13 cellular contexts compared by ENCODE assay signal in genomic region chr5:87113848-87114247, GRCh38.
DNase-seq lines count a peak whose midpoint lies in the region; ATAC-seq and TF ChIP-seq lines count a peak whose summit lies in the region.
"Had no signal": no experiment of that assay in that cellular context is flagged by ENCODE, and none has a peak within 500 bp of the region (broad histone marks: within the 10 kb centered on the region; RNA-seq: fewer than 3 reads in every experiment).

No MANE protein-coding gene starts in this region.

- POLR2A ChIA-PET in PC-3 (lab: Charles Lee; ENCODE audit: unreplicated experiment), result no interaction called here

- peak; percentile 58 for DNase-seq in GM03348 (ENCODE audit: low spot score)
- peak; percentile 89 for DNase-seq in PC-3
- DNase-seq in chondrocyte (ENCODE audit: low spot score), result no peak
- DNase-seq in renal cortical epithelial cell (ENCODE audit: low read depth), result peak; percentile 82
- DNase-seq in central memory CD4-positive, alpha-beta T cell, result no peak
- DNase-seq in NCI-H2107 (lab: John Stamatoyannopoulos, UW), result no peak
- no peak for DNase-seq in stimulated activated CD4-positive, alpha-beta T cell treated with anti-CD3 and anti-CD28 coated beads, Interleukin-4, amount 100 ng/mL, for 1 hour
- DNase-seq: activated CD4-positive, alpha-beta T cell treated with anti-CD3 and anti-CD28 coated beads, Interleukin-2, amount 50 U/mL, for 1 hour; naive thymus-derived CD8-positive, alpha-beta T cell; NCI-H446 had no signal

- H3F3A ChIP-seq in PC-3 (ENCODE audit: low read length, unreplicated experiment), result no peaks in the 10 kb centered on the region

- CTCF ChIA-PET in PC-3 (lab: Charles Lee), result interaction anchor here (0.7 kb wide), 1 partner anchor 121 kb away, joined by 3 read pairs; no protein-coding TSS in a partner anchor

- H3K4me1 Mint-ChIP-seq in chondrocyte (ENCODE audit: low read depth), result peaks cover 24% of the 10 kb centered on the region

- H4K20me1 ChIP-seq in PC-3 (ENCODE audit: low read length), result no peaks in the 10 kb centered on the region

- peak overlapping the region; percentile 64 for H2AFZ ChIP-seq in PC-3 (ENCODE audit: low read length)

- H3K4me3 ChIP-seq in PC-3 (ENCODE audit: low read length), result no peak overlapping the region
- H3K4me3 ChIP-seq: HAP-1 had no signal

- peak overlapping the region; percentile 95 for H3K27ac Mint-ChIP-seq in chondrocyte (ENCODE audit: unreplicated experiment)
- H3K27ac Mint-ChIP-seq: activated naive CD4-positive, alpha-beta T cell treated with anti-CD3 and anti-CD28 coated beads, Interleukin-2, amount 50 U/mL, for 72 hours had no signal

- H3K4me3 Mint-ChIP-seq in chondrocyte (ENCODE audit: unreplicated experiment), result peak overlapping the region; percentile 40
- H3K4me3 Mint-ChIP-seq: naive thymus-derived CD8-positive, alpha-beta T cell had no signal

- no peaks in the 10 kb centered on the region for H3K9me2 ChIP-seq in PC-3 (replicated peaks; ENCODE audit: low read length)

- H3K36me3 ChIP-seq in PC-3 (ENCODE audit: low read depth, low read length), result no peaks in the 10 kb centered on the region
- H3K36me3 ChIP-seq: HAP-1 had no signal

- no peaks in the 10 kb centered on the region for H3K27me3 ChIP-seq in PC-3 (ENCODE audit: low read length)

- TF ChIP-seq CTCF in PC-3 (conservative IDR thresholded peaks at IDR 0.05; ENCODE audit: low read depth, low read length) (no peak), chondrocyte (IDR thresholded peaks at IDR 0.05) (no peak)

- peak overlapping the region; percentile 19 for H3K9ac ChIP-seq in PC-3 (ENCODE audit: low read length)

- no peaks in the 10 kb centered on the region for H3K79me2 ChIP-seq in PC-3 (ENCODE audit: low read length)

- peak overlapping the region; percentile 72 for H3K27ac ChIP-seq in PC-3 (ENCODE audit: low read length)

- no peaks in the 10 kb centered on the region for H3K36me3 Mint-ChIP-seq in chondrocyte (ENCODE audit: low read depth)
- H3K36me3 Mint-ChIP-seq: naive thymus-derived CD8-positive, alpha-beta T cell had no signal

- H3K9me3 Mint-ChIP-seq in chondrocyte (ENCODE audit: low read depth), result peaks cover 3% of the 10 kb centered on the region
- H3K9me3 Mint-ChIP-seq: activated naive CD4-positive, alpha-beta T cell treated with anti-CD3 and anti-CD28 coated beads, Interleukin-2, amount 50 U/mL, for 72 hours; naive thymus-derived CD8-positive, alpha-beta T cell had no signal

- H3K9me3 ChIP-seq in PC-3 (ENCODE audit: low read length), result no peaks in the 10 kb centered on the region
- H3K9me3 ChIP-seq: HAP-1 had no signal

- BruUV-seq in PC-3 (replicated peaks; lab: Mats Ljungman, UMichigan), result no TSS peak

- ATAC-seq in PC-3, result peak; percentile 98
- ATAC-seq in GM21576 (IDR thresholded peaks at IDR 0.05; ENCODE audit: unreplicated experiment), result no peak
- ATAC-seq: activated naive CD4-positive, alpha-beta T cell treated with anti-CD3 and anti-CD28 coated beads, Interleukin-2, amount 50 U/mL, for 72 hours; naive thymus-derived CD8-positive, alpha-beta T cell had no signal

- intact Hi-C loops in PC-3 (cut with micrococcal nuclease), result no loop called here

- peaks cover 26% of the 10 kb centered on the region for H3K4me1 ChIP-seq in PC-3 (ENCODE audit: insufficient read depth, low read length)
- H3K4me1 ChIP-seq: HAP-1 had no signal

- peak overlapping the region; percentile 55 for H3K4me2 ChIP-seq in PC-3 (ENCODE audit: low read length)

- H3K27me3 Mint-ChIP-seq in chondrocyte (ENCODE audit: low read depth), result no peaks in the 10 kb centered on the region
- H3K27me3 Mint-ChIP-seq: naive thymus-derived CD8-positive, alpha-beta T cell had no signal

Comparison
In these comparisons a context has a peak if more than half of its experiments do, and no peak if none do; other contexts are left out.
1. DNase-seq: peak in GM03348 (single experiment), PC-3 (single experiment) and renal cortical epithelial cell (single experiment); none in chondrocyte (single experiment), central memory CD4-positive, alpha-beta T cell (single experiment), NCI-H2107 (single experiment) and stimulated activated CD4-positive, alpha-beta T cell treated with anti-CD3 and anti-CD28 coated beads, Interleukin-4, amount 100 ng/mL, for 1 hour (single experiment).